In the genomic region with DNA sequence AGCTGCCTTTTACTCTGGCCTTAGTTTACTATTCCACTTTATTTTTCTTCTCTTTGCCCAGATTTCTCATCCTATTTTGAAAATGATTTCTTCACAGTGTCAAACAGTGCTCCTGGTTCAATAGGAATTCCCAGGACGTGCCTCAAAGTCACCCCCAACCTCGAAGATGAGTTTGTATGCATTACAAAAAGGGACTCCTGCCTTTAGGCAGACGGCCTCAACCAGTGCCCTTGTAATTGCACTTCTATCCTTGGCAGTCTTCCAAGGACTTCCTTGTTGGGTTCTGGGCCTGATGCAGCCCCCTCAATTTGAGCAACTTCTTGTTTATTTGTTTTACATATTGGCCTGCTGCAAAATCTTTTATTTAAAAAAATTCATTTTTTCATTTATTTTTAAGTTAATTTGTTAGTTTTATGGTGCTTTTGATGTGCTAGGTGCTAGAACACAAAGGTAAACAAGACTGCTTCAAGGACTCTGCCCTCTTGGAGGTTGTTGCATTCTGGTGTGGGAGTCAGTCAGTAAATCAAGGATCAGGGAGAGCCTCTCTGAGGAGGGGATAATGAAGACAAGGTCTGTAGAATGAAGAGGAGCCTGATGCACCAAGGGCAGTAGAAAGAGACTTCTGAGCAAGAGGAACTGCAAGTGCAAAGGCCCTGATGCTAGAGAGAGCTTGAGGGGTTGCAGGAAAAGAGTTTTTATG, we compare ENCODE assay signal across 2 cellular contexts.
TF ChIP-seq lines count a peak whose summit lies in the region.

No MANE protein-coding gene starts in this region.

TF ChIP-seq in SK-N-SH, 30 proteins besides CTCF, POLR2A, EP300 and RAD21:
- TF ChIP-seq TEAD4 (IDR thresholded peaks at IDR 0.05; ENCODE audit: borderline replicate concordance, insufficient read depth) = no peak
- no peak for TF ChIP-seq EZH2phosphoT487 (IDR thresholded peaks at IDR 0.05; ENCODE audit: borderline replicate concordance, low read depth)

TF ChIP-seq in SK-N-SH treated with all-trans-retinoic acid at 6 μM for 48 hours, 23 proteins besides CTCF, POLR2A, EP300 and RAD21:
- TF ChIP-seq RARB (CRISPR knock-in tag; IDR thresholded peaks at IDR 0.05) (no peak), TCF4 (CRISPR knock-in tag; IDR thresholded peaks at IDR 0.05; ENCODE audit: borderline replicate concordance) (no peak)
